Comparison of ENCODE assay signal across 8 cellular contexts in the genomic region with DNA sequence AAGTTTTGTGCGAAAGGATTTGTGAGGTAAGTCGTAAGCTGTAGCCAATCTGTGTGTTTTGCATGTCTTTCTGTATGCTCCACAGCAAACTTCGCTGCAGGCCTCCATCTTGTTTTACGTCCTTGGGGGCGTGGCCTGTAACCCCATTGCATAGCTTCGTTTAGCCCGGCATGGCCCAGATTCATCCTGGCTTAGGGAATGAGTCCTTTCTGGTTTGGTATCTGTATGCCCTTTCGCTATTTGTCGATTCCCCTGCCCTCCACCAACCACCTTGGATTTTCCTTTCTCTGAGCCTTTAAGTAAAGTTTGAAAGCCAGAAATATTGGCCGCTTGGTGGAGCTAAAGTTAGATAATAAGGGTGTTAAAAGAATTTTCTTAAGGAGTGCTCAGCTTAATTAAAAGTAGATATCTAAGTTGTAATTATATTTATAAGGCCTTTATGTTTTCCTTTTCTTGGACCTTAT. TPM values are rescaled to one million over a fixed set of nuclear protein-coding genes. Genes with fewer than 3 reads are reported as not detected.
A peak's percentile ranks its signal among the peaks of the same experiment; 100 is the strongest.
DNase-seq lines count a peak whose midpoint lies in the region; ATAC-seq and TF ChIP-seq lines count a peak whose summit lies in the region.

No MANE protein-coding gene starts in this region.

- in situ Hi-C loops in transverse colon (cut with MboI; ENCODE audit: low pct_ligation_motif_present in 1 of 4, low pct_unique_long_range_greater_than_20kb in 1 of 4, low sequenced_read_pairs in 3 of 4), result loop anchor here in 2 of 4 donors (25.0 kb wide), 1 partner anchor 104 kb away; no protein-coding TSS in a partner anchor

- H3K4me3 ChIP-seq in cardiac muscle cell (peak overlapping the region; percentile 29), foreskin fibroblast (ENCODE audit: low read depth in 1 of 2, low read length in 2 of 2) (peak overlapping the region; percentile 64 to 86), transverse colon (peak overlapping the region in 1 of 4 donors; percentile 72)

- H3K27ac ChIP-seq in cardiac muscle cell (peak overlapping the region; percentile 91), transverse colon (peak overlapping the region in 3 of 4 donors; percentile 85 to 88 (median 87))

- peak; percentile 31 for TF ChIP-seq CTCF in cardiac muscle cell (IDR thresholded peaks at IDR 0.05; ENCODE audit: low read depth, low read length)
- no peak for TF ChIP-seq CTCF in foreskin fibroblast (IDR thresholded peaks at IDR 0.05; ENCODE audit: low read depth, low read length)
- TF ChIP-seq CTCF in transverse colon (IDR thresholded peaks at IDR 0.05), result no peak

- H3K27me3 ChIP-seq in cardiac muscle cell (no peaks in the 10 kb centered on the region), transverse colon (no peaks in the 10 kb centered on the region)

- H3K27ac Mint-ChIP-seq in T-helper 17 cell, result peak overlapping the region; percentile 92

- WGBS in transverse colon (ENCODE audit: low coverage in 1 of 2), 2 donors, result 79 to 92% methylated on average over 7 to 10 of the region's 10 CpGs

- H3K36me3 ChIP-seq in cardiac muscle cell, result no peaks in the 10 kb centered on the region
- no peaks in the 10 kb centered on the region for H3K36me3 ChIP-seq in transverse colon

- peaks cover 2% of the 10 kb centered on the region for H3K36me3 Mint-ChIP-seq in T-helper 17 cell (ENCODE audit: low read depth)

- DNase-seq in cardiac muscle cell (ENCODE audit: low read depth in 1 of 2, low spot score in 1 of 2) (peak in 1 of 2 donors; percentile 43), left ventricle myocardium superior (no peak), T-helper 17 cell (no peak), foreskin fibroblast (peak in 1 of 2 donors; percentile 27), transverse colon (no peak), putamen (ENCODE audit: low spot score) (no peak), ecto neural progenitor cell (ENCODE audit: low spot score) (no peak)

- no peak for TF ChIP-seq EP300 in transverse colon (IDR thresholded peaks at IDR 0.05; ENCODE audit: low read depth)

- H3K4me1 ChIP-seq in cardiac muscle cell (ENCODE audit: low read depth), result peaks cover 20% of the 10 kb centered on the region
- peaks cover 0 to 25% (median 6%) of the 10 kb centered on the region in 4 donors for H3K4me1 ChIP-seq in transverse colon

- peaks cover 36% of the 10 kb centered on the region for H3K4me1 Mint-ChIP-seq in T-helper 17 cell

- TF ChIP-seq POLR2A in transverse colon (IDR thresholded peaks at IDR 0.05), result no peak

- intact Hi-C loops in left ventricle myocardium superior (cut with micrococcal nuclease) (no loop called here), transverse colon (cut with DNase I; ENCODE audit: low total_unique reads) (no loop called here)

- no peaks in the 10 kb centered on the region for H3K27me3 Mint-ChIP-seq in T-helper 17 cell

- H3K4me3 Mint-ChIP-seq in T-helper 17 cell, result peak overlapping the region; percentile 87

- ATAC-seq in left ventricle myocardium superior (no peak), T-helper 17 cell (no peak), GM21360 (IDR thresholded peaks at IDR 0.05; ENCODE audit: unreplicated experiment) (no peak)

- no peaks in the 10 kb centered on the region for H3K9me3 ChIP-seq in cardiac muscle cell (ENCODE audit: low read depth)
- H3K9me3 ChIP-seq in T-helper 17 cell (ENCODE audit: control insufficient read depth, low read length, poor library complexity, severe bottlenecking), result peaks cover 5% of the 10 kb centered on the region
- peaks cover 0 to 3% of the 10 kb centered on the region in 2 donors for H3K9me3 ChIP-seq in transverse colon

RNA-seq across cellular contexts. Expression of gene THEM4, which starts 1.1 kb away (rescaled TPM):
- total RNA-seq in cardiac muscle cell, result 26.8 and 37.5 TPM in 2 replicates
- polyA plus RNA-seq in cardiac muscle cell, result 42.6 and 61.9 TPM in 2 replicates
- total RNA-seq in left ventricle myocardium superior, result 16.6 TPM
- total RNA-seq in T-helper 17 cell, result 10 to 100 TPM; 42.2 to 57.3 TPM
- 10 to 100 TPM in 2 of 4 donors, 1 to 10 TPM in 2; 4.6 to 21.8 (median 9.5) TPM for total RNA-seq in transverse colon

RNA-seq across cellular contexts. Expression of gene THEM5, which starts 54.7 kb away (rescaled TPM):
- total RNA-seq in cardiac muscle cell (not detected in 2 replicates), left ventricle myocardium superior (not detected), T-helper 17 cell (under 1 TPM in 1 of 2 donors, not detected in 1; 0.89 TPM), transverse colon (not detected)
- not detected in 2 replicates for polyA plus RNA-seq in cardiac muscle cell
